ENCODE assay signal across 9 cellular contexts in genomic region chr18:59308201-59309014, GRCh38. TPM values are rescaled to one million over a fixed set of nuclear protein-coding genes. Genes with fewer than 3 reads are reported as not detected.
DNase-seq lines count a peak whose midpoint lies in the region; ATAC-seq and TF ChIP-seq lines count a peak whose summit lies in the region.
"Had no signal": no experiment of that assay in that cellular context is flagged by ENCODE, and none has a peak within 500 bp of the region (broad histone marks: within the 10 kb centered on the region; RNA-seq: fewer than 3 reads in every experiment).

No MANE protein-coding gene starts in this region.

- no peak overlapping the region for H3K27ac ChIP-seq in CD8-positive, alpha-beta T cell (ENCODE audit: low read depth, low read length)
- H3K27ac ChIP-seq in OCI-LY3 (ENCODE audit: low read length) = no peak overlapping the region

- H4K20me1 ChIP-seq in OCI-LY3 (ENCODE audit: insufficient read depth, low read length) = no peaks in the 10 kb centered on the region

- H3K9me3 Mint-ChIP-seq in CD8-positive, alpha-beta T cell = no peaks in the 10 kb centered on the region
- H3K9me3 Mint-ChIP-seq in activated T-cell treated with anti-CD3 and anti-CD28 coated beads, Interleukin-2, amount 50 U/mL, for 24 hours = no peaks in the 10 kb centered on the region
- no peaks in the 10 kb centered on the region for H3K9me3 Mint-ChIP-seq in naive thymus-derived CD8-positive, alpha-beta T cell
- no peaks in the 10 kb centered on the region for H3K9me3 Mint-ChIP-seq in stimulated activated naive B cell treated with anti-CD40 and anti-IgM and Interleukin-4, amounts not matched to agents 10 μg/mL and 1 μg/mL and 100 μg/mL, for 72 hours

- H3K27ac Mint-ChIP-seq in CD8-positive, alpha-beta T cell = no peak overlapping the region
- no peak overlapping the region for H3K27ac Mint-ChIP-seq in activated T-cell treated with anti-CD3 and anti-CD28 coated beads, Interleukin-2, amount 50 U/mL, for 24 hours
- H3K27ac Mint-ChIP-seq in naive thymus-derived CD8-positive, alpha-beta T cell = no peak overlapping the region
- H3K27ac Mint-ChIP-seq in stimulated activated naive B cell treated with anti-CD40 and anti-IgM and Interleukin-4, amounts not matched to agents 10 μg/mL and 1 μg/mL and 100 μg/mL, for 72 hours = no peak overlapping the region

- ATAC-seq in CD8-positive, alpha-beta T cell = peak; percentile 84
- ATAC-seq in GM21367 (IDR thresholded peaks at IDR 0.05; ENCODE audit: unreplicated experiment) = peak; percentile 87
- peak; percentile 82 to 93 for ATAC-seq in naive thymus-derived CD8-positive, alpha-beta T cell
- peak; percentile 87 to 91 for ATAC-seq in stimulated activated naive B cell treated with anti-CD40 and anti-IgM and Interleukin-4, amounts not matched to agents 10 μg/mL and 1 μg/mL and 100 μg/mL, for 72 hours (replicated peaks)

- no peaks in the 10 kb centered on the region for H3K36me3 Mint-ChIP-seq in CD8-positive, alpha-beta T cell
- H3K36me3 Mint-ChIP-seq in activated T-cell treated with anti-CD3 and anti-CD28 coated beads, Interleukin-2, amount 50 U/mL, for 24 hours (ENCODE audit: low read depth) = no peaks in the 10 kb centered on the region
- H3K36me3 Mint-ChIP-seq in naive thymus-derived CD8-positive, alpha-beta T cell = no peaks in the 10 kb centered on the region
- H3K36me3 Mint-ChIP-seq in stimulated activated naive B cell treated with anti-CD40 and anti-IgM and Interleukin-4, amounts not matched to agents 10 μg/mL and 1 μg/mL and 100 μg/mL, for 72 hours = no peaks in the 10 kb centered on the region

- DNase-seq in CD8-positive, alpha-beta T cell = peak; percentile 30 to 76 (median 53)
- DNase-seq in HUDEP-2 (lab: John Stamatoyannopoulos, UW; ENCODE audit: unreplicated experiment in 76 of 76) = peak in 66 of 76 experiments; percentile 1 to 77 (median 54)
- peak; percentile 86 for DNase-seq in activated T-cell treated with anti-CD3 and anti-CD28 coated beads, Interleukin-2, amount 50 U/mL, for 24 hours
- peak; percentile 53 for DNase-seq in fibroblast of gingiva (ENCODE audit: low read depth)
- DNase-seq in naive thymus-derived CD8-positive, alpha-beta T cell = peak; percentile 21 to 66 (median 55)
- DNase-seq in stimulated activated naive B cell treated with anti-CD40 and anti-IgM and Interleukin-4, amounts not matched to agents 10 μg/mL and 1 μg/mL and 100 μg/mL, for 72 hours = peak; percentile 52

- no peaks in the 10 kb centered on the region for H3K79me2 ChIP-seq in OCI-LY3 (ENCODE audit: low read length)

- H2AFZ ChIP-seq in OCI-LY3 (ENCODE audit: low read depth, low read length) = 0 out of 2 replicates have a peak overlapping the region, but pooled peaks have one; percentile 3

- POLR2A ChIA-PET in CD8-positive, alpha-beta T cell (lab: Charles Lee) = interaction anchor here (0.6 to 0.9 kb wide), 2 partner anchors 94 to 336 kb away, joined by 3 to 4 read pairs; no protein-coding TSS in a partner anchor
- POLR2A ChIA-PET in naive thymus-derived CD8-positive, alpha-beta T cell (lab: Charles Lee) = interaction anchor here (0.7 kb wide), 2 partner anchors 94 to 964 kb away, joined by 3 to 6 read pairs; no protein-coding TSS in a partner anchor

- H3K9ac ChIP-seq in OCI-LY3 (ENCODE audit: low read length) = no peak overlapping the region

- H3K4me1 ChIP-seq in CD8-positive, alpha-beta T cell (ENCODE audit: insufficient read depth, low read length) = peaks cover 5% of the 10 kb centered on the region
- H3K4me1 ChIP-seq in OCI-LY3 (ENCODE audit: low read length) = no peaks in the 10 kb centered on the region

- H3K27me3 ChIP-seq in CD8-positive, alpha-beta T cell (ENCODE audit: insufficient read depth, low read length) = no peaks in the 10 kb centered on the region
- H3K27me3 ChIP-seq in OCI-LY3 (ENCODE audit: low read depth, low read length) = peaks cover 62% of the 10 kb centered on the region

- peak overlapping the region; percentile 67 for H3K4me3 Mint-ChIP-seq in CD8-positive, alpha-beta T cell
- peak overlapping the region; percentile 58 for H3K4me3 Mint-ChIP-seq in activated T-cell treated with anti-CD3 and anti-CD28 coated beads, Interleukin-2, amount 50 U/mL, for 24 hours
- peak overlapping the region; percentile 5 to 71 (median 62) for H3K4me3 Mint-ChIP-seq in naive thymus-derived CD8-positive, alpha-beta T cell
- H3K4me3 Mint-ChIP-seq in stimulated activated naive B cell treated with anti-CD40 and anti-IgM and Interleukin-4, amounts not matched to agents 10 μg/mL and 1 μg/mL and 100 μg/mL, for 72 hours = peak overlapping the region; percentile 52 to 70

- peak overlapping the region; percentile 65 for H3K4me2 ChIP-seq in OCI-LY3 (ENCODE audit: low read length)

- no peaks in the 10 kb centered on the region for H3K36me3 ChIP-seq in CD8-positive, alpha-beta T cell (ENCODE audit: insufficient read depth, low read length)
- no peaks in the 10 kb centered on the region for H3K36me3 ChIP-seq in OCI-LY3 (replicated peaks; ENCODE audit: low read depth, low read length)

- H3K4me3 ChIP-seq in CD8-positive, alpha-beta T cell (ENCODE audit: low read depth, low read length) = no peak overlapping the region
- peak overlapping the region; percentile 63 for H3K4me3 ChIP-seq in OCI-LY3 (ENCODE audit: low read length)

- TF ChIP-seq CTCF in CD8-positive, alpha-beta T cell (IDR thresholded peaks at IDR 0.05) = peak; percentile 76
- TF ChIP-seq CTCF in OCI-LY3 (IDR thresholded peaks at IDR 0.05; ENCODE audit: low read depth, low read length) = peak; percentile 96

- peaks cover 45% of the 10 kb centered on the region for H3K27me3 Mint-ChIP-seq in CD8-positive, alpha-beta T cell (ENCODE audit: low read depth)
- H3K27me3 Mint-ChIP-seq in activated T-cell treated with anti-CD3 and anti-CD28 coated beads, Interleukin-2, amount 50 U/mL, for 24 hours = peaks cover 62% of the 10 kb centered on the region
- H3K27me3 Mint-ChIP-seq in naive thymus-derived CD8-positive, alpha-beta T cell = peaks cover 23 to 64% (median 55%) of the 10 kb centered on the region in 5 donors
- peaks cover 44 to 67% of the 10 kb centered on the region in 2 donors for H3K27me3 Mint-ChIP-seq in stimulated activated naive B cell treated with anti-CD40 and anti-IgM and Interleukin-4, amounts not matched to agents 10 μg/mL and 1 μg/mL and 100 μg/mL, for 72 hours

- CTCF ChIA-PET in CD8-positive, alpha-beta T cell (lab: Charles Lee) = interaction anchor here (0.6 to 9.1 kb wide), 20 partner anchors 7 to 515 kb away, joined by 3 to 130 read pairs (median 3); partner anchors contain the start of gene CPLX4

- intact Hi-C loops in CD8-positive, alpha-beta T cell (cut with DNase I, micrococcal nuclease) = loop anchor here in 1 of 2 experiments (2.0 to 10.0 kb wide), 3 partner anchors 94 to 1236 kb away; no protein-coding TSS in a partner anchor

- no peaks in the 10 kb centered on the region for H3K9me3 ChIP-seq in CD8-positive, alpha-beta T cell (ENCODE audit: low read length)
- no peaks in the 10 kb centered on the region for H3K9me3 ChIP-seq in OCI-LY3 (ENCODE audit: insufficient read depth, low read length)

- H3K4me1 Mint-ChIP-seq in CD8-positive, alpha-beta T cell (ENCODE audit: low read depth) = no peaks in the 10 kb centered on the region
- H3K4me1 Mint-ChIP-seq in activated T-cell treated with anti-CD3 and anti-CD28 coated beads, Interleukin-2, amount 50 U/mL, for 24 hours (ENCODE audit: low read depth) = no peaks in the 10 kb centered on the region
- peaks cover 0 to 7% (median under 1%) of the 10 kb centered on the region in 4 donors for H3K4me1 Mint-ChIP-seq in naive thymus-derived CD8-positive, alpha-beta T cell
- H3K4me1 Mint-ChIP-seq in stimulated activated naive B cell treated with anti-CD40 and anti-IgM and Interleukin-4, amounts not matched to agents 10 μg/mL and 1 μg/mL and 100 μg/mL, for 72 hours = peaks cover 0 to 7% of the 10 kb centered on the region in 2 donors

RNA-seq across cellular contexts. Expression of gene CPLX4, which starts 10.0 kb away (rescaled TPM):
- not detected for total RNA-seq in CD8-positive, alpha-beta T cell
- total RNA-seq in naive thymus-derived CD8-positive, alpha-beta T cell = not detected
- polyA plus RNA-seq in naive thymus-derived CD8-positive, alpha-beta T cell = not detected
- total RNA-seq: T-helper 2 cell treated with Interferon-gamma antibody and Interleukin-4, amounts not matched to agents 100 ng/mL and 5 ng/mL, for 36 hours had no signal

RNA-seq across cellular contexts. Expression of gene RAX, which starts 35.2 kb away (rescaled TPM):
- total RNA-seq in CD8-positive, alpha-beta T cell = not detected
- not detected for total RNA-seq in naive thymus-derived CD8-positive, alpha-beta T cell
- polyA plus RNA-seq in naive thymus-derived CD8-positive, alpha-beta T cell = not detected
- total RNA-seq: T-helper 2 cell treated with Interferon-gamma antibody and Interleukin-4, amounts not matched to agents 100 ng/mL and 5 ng/mL, for 36 hours had no signal

RNA-seq across cellular contexts. Expression of gene LMAN1, which starts 50.7 kb away (rescaled TPM):
- 10 to 100 TPM; 39.6 to 44.6 TPM for total RNA-seq in CD8-positive, alpha-beta T cell
- 10 to 100 TPM; 40.7 to 52.5 TPM for total RNA-seq in naive thymus-derived CD8-positive, alpha-beta T cell
- polyA plus RNA-seq in naive thymus-derived CD8-positive, alpha-beta T cell = 10 to 100 TPM; 27.5 to 38.4 (median 38.0) TPM
